ENCODE assay signal across 2 cellular contexts in genomic region chr4:39427477-39428119, GRCh38.
TF ChIP-seq lines count a peak whose summit lies in the region.

No MANE protein-coding gene starts in this region.

TF ChIP-seq in H1, 55 proteins besides CTCF, POLR2A, EP300 and RAD21:
- peak; percentile 57; the same call in 1 of the 2 replicates for TF ChIP-seq MAFK (IDR thresholded peaks at IDR 0.05; ENCODE audit: low read depth, low read length)
- no peak for TF ChIP-seq POLR2AphosphoS5 (IDR thresholded peaks at IDR 0.05; ENCODE audit: low read depth, low read length)

TF ChIP-seq in neural cell, 6 proteins besides CTCF, POLR2A, EP300 and RAD21:
- no peak for TF ChIP-seq POLR2AphosphoS5 (IDR thresholded peaks at IDR 0.05)
- TF ChIP-seq MXI1 (conservative IDR thresholded peaks at IDR 0.05; ENCODE audit: poor library complexity, severe bottlenecking) = no peak
- TF ChIP-seq SMC3 (conservative IDR thresholded peaks at IDR 0.05; ENCODE audit: poor library complexity) = no peak
- TF ChIP-seq EZH2 (IDR thresholded peaks at IDR 0.05; ENCODE audit: borderline replicate concordance, insufficient read depth, low read length, poor library complexity, severe bottlenecking) = no peak
- TF ChIP-seq, protein P1, sequence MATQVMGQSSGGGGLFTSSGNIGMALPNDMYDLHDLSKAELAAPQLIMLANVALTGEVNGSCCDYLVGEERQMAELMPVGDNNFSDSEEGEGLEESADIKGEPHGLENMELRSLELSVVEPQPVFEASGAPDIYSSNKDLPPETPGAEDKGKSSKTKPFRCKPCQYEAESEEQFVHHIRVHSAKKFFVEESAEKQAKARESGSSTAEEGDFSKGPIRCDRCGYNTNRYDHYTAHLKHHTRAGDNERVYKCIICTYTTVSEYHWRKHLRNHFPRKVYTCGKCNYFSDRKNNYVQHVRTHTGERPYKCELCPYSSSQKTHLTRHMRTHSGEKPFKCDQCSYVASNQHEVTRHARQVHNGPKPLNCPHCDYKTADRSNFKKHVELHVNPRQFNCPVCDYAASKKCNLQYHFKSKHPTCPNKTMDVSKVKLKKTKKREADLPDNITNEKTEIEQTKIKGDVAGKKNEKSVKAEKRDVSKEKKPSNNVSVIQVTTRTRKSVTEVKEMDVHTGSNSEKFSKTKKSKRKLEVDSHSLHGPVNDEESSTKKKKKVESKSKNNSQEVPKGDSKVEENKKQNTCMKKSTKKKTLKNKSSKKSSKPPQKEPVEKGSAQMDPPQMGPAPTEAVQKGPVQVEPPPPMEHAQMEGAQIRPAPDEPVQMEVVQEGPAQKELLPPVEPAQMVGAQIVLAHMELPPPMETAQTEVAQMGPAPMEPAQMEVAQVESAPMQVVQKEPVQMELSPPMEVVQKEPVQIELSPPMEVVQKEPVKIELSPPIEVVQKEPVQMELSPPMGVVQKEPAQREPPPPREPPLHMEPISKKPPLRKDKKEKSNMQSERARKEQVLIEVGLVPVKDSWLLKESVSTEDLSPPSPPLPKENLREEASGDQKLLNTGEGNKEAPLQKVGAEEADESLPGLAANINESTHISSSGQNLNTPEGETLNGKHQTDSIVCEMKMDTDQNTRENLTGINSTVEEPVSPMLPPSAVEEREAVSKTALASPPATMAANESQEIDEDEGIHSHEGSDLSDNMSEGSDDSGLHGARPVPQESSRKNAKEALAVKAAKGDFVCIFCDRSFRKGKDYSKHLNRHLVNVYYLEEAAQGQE (IDR thresholded peaks at IDR 0.05; ENCODE audit: borderline replicate concordance) = no peak
- TF ChIP-seq TAF1 (IDR thresholded peaks at IDR 0.05; ENCODE audit: low read depth) = no peak
